ENCODE assay signal across 7 cellular contexts in genomic region chr3:11271986-11272904, GRCh38. TPM values are rescaled to one million over a fixed set of nuclear protein-coding genes. Genes with fewer than 3 reads are reported as not detected.
DNase-seq lines count a peak whose midpoint lies in the region; ATAC-seq, FAIRE-seq and TF ChIP-seq lines count a peak whose summit lies in the region.

A gene with protein sequence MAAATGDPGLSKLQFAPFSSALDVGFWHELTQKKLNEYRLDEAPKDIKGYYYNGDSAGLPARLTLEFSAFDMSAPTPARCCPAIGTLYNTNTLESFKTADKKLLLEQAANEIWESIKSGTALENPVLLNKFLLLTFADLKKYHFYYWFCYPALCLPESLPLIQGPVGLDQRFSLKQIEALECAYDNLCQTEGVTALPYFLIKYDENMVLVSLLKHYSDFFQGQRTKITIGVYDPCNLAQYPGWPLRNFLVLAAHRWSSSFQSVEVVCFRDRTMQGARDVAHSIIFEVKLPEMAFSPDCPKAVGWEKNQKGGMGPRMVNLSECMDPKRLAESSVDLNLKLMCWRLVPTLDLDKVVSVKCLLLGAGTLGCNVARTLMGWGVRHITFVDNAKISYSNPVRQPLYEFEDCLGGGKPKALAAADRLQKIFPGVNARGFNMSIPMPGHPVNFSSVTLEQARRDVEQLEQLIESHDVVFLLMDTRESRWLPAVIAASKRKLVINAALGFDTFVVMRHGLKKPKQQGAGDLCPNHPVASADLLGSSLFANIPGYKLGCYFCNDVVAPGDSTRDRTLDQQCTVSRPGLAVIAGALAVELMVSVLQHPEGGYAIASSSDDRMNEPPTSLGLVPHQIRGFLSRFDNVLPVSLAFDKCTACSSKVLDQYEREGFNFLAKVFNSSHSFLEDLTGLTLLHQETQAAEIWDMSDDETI (plus strand): TSS chr3:11272397. CDS start chr3:11298696, 26,299 bp downstream.

- FAIRE-seq in GM18507 (lab: Jason Lieb, UNC) = peak; percentile 91

- peak within 1 kb of the TSS; percentile 97 for H3K4me3 ChIP-seq in astrocyte of the cerebellum (ENCODE audit: low read depth, low read length)

- ATAC-seq in HG02981 (IDR thresholded peaks at IDR 0.05; ENCODE audit: unreplicated experiment) = peak; percentile 97

- in situ Hi-C loops in astrocyte of the cerebellum (cut with HindIII; ENCODE audit: low sequenced_read_pairs) = no loop called here

- TF ChIP-seq CTCF in astrocyte of the cerebellum (IDR thresholded peaks at IDR 0.05; ENCODE audit: low read depth, low read length, missing control alignments) = peak; percentile 6

- peak; percentile 95 for DNase-seq in GM18507 (ENCODE audit: extremely low spot score, insufficient read length, low read depth)
- peak; percentile 87 for DNase-seq in NCI-H2029 treated with DMSO at 0.1 percent for 48 hours (lab: John Stamatoyannopoulos, UW)
- DNase-seq in T-helper 9 cell = peak; percentile 95
- peak; percentile 93 for DNase-seq in astrocyte of the cerebellum (ENCODE audit: low read depth)
- DNase-seq in hepatic stellate cell (ENCODE audit: low spot score) = peak; percentile 96
- peak; percentile 86 for DNase-seq in renal cortical epithelial cell (ENCODE audit: low read depth)

RNA-seq across cellular contexts. Expression of the gene that starts here (rescaled TPM):
- total RNA-seq in renal cortical epithelial cell = 98.7 and 109 TPM in 2 replicates

Comparison
In these comparisons a context has a peak if more than half of its experiments do, and no peak if none do; other contexts are left out.
1. Peak in every context shown above with its lines: DNase-seq, ATAC-seq and H3K4me3 ChIP-seq.